In genomic region chr12:46628176-46628575, GRCh38 we compare ENCODE assay signal across 24 cellular contexts.
"Had no signal": no experiment of that assay in that cellular context is flagged by ENCODE, and none has a peak within 500 bp of the region (broad histone marks: within the 10 kb centered on the region; RNA-seq: fewer than 3 reads in every experiment).

No MANE protein-coding gene starts in this region.

- H3K4me1 Mint-ChIP-seq: mesothelial cell of epicardium; neural progenitor cell; stimulated activated effector memory CD8-positive, alpha-beta T cell treated with anti-CD3 and anti-CD28 coated beads, Interleukin-12 subunit alpha, Interleukin-12 subunit beta, amount 100 ng/mL, for 72 hours had no signal

- DNase-seq: dermis blood vessel endothelial cell; effector memory CD8-positive, alpha-beta T cell; erythroblast; esophagus squamous epithelium; head of caudate nucleus; left ventricle myocardium superior; lower lobe of right lung; mucosa of descending colon; naive B cell; right cardiac atrium; sigmoid colon; stimulated activated CD4-positive, alpha-beta T cell treated with anti-CD3 and anti-CD28 coated beads, Interleukin-2, amount 100 ng/mL, for 24 hours; stimulated activated CD4-positive, alpha-beta T cell treated with anti-CD3 and anti-CD28 coated beads, Interleukin-4, amount 100 ng/mL, for 24 hours; stimulated activated naive CD4-positive, alpha-beta T cell treated with Interleukin-2 at 50 U/mL for 16 hours; stomach; thyroid gland; upper lobe of left lung had no signal

- H3K4me3 Mint-ChIP-seq: effector memory CD8-positive, alpha-beta T cell; mesothelial cell of epicardium; naive B cell; nephron; neural progenitor cell; stimulated activated effector memory CD8-positive, alpha-beta T cell treated with anti-CD3 and anti-CD28 coated beads, Interleukin-12 subunit alpha, Interleukin-12 subunit beta, amount 100 ng/mL, for 72 hours had no signal

- H3K9ac ChIP-seq: neural progenitor cell, parathyroid adenoma had no signal

- H3K79me2 ChIP-seq: parathyroid adenoma had no signal

- H3K27me3 ChIP-seq: esophagus squamous epithelium, neural progenitor cell, sigmoid colon, stomach, thyroid gland, upper lobe of left lung had no signal

- H3K36me3 ChIP-seq: esophagus squamous epithelium, lower lobe of right lung, neural progenitor cell, prostate gland, sigmoid colon, stomach, thyroid gland, upper lobe of left lung had no signal

- H3K4me1 ChIP-seq: lower lobe of right lung, neural progenitor cell, prostate gland, sigmoid colon, thyroid gland, upper lobe of left lung had no signal

- H3K9me3 Mint-ChIP-seq: effector memory CD8-positive, alpha-beta T cell; neural progenitor cell had no signal

- ATAC-seq: effector memory CD8-positive, alpha-beta T cell; left ventricle myocardium superior; lower lobe of right lung; mucosa of descending colon; right cardiac atrium; stimulated activated effector memory CD8-positive, alpha-beta T cell treated with anti-CD3 and anti-CD28 coated beads, Interleukin-12 subunit alpha, Interleukin-12 subunit beta, amount 100 ng/mL, for 72 hours had no signal

- H3K36me3 Mint-ChIP-seq: mesothelial cell of epicardium; neural progenitor cell; stimulated activated effector memory CD8-positive, alpha-beta T cell treated with anti-CD3 and anti-CD28 coated beads, Interleukin-12 subunit alpha, Interleukin-12 subunit beta, amount 100 ng/mL, for 72 hours had no signal

- H3K27ac Mint-ChIP-seq: effector memory CD8-positive, alpha-beta T cell; mesothelial cell of epicardium; nephron; neural progenitor cell; stimulated activated effector memory CD8-positive, alpha-beta T cell treated with anti-CD3 and anti-CD28 coated beads, Interleukin-12 subunit alpha, Interleukin-12 subunit beta, amount 100 ng/mL, for 72 hours had no signal

- H3K27me3 Mint-ChIP-seq: effector memory CD8-positive, alpha-beta T cell; naive B cell had no signal

- H3K9me3 ChIP-seq: esophagus squamous epithelium, lower lobe of right lung, mucosa of descending colon, prostate gland, sigmoid colon, stomach, thyroid gland, upper lobe of left lung had no signal

- H3K4me3 ChIP-seq: coronary artery, esophagus squamous epithelium, lower lobe of right lung, mucosa of descending colon, neural progenitor cell, prostate gland, sigmoid colon, stomach, thyroid gland, upper lobe of left lung had no signal

- H3K4me2 ChIP-seq: neural progenitor cell had no signal

- H2AFZ ChIP-seq: neural progenitor cell, parathyroid adenoma had no signal

- H3K27ac ChIP-seq: coronary artery, esophagus squamous epithelium, lower lobe of right lung, neural progenitor cell, parathyroid adenoma, prostate gland, sigmoid colon, stomach, thyroid gland, upper lobe of left lung had no signal
